Comparison of ENCODE assay signal across 32 cellular contexts in the genomic region with DNA sequence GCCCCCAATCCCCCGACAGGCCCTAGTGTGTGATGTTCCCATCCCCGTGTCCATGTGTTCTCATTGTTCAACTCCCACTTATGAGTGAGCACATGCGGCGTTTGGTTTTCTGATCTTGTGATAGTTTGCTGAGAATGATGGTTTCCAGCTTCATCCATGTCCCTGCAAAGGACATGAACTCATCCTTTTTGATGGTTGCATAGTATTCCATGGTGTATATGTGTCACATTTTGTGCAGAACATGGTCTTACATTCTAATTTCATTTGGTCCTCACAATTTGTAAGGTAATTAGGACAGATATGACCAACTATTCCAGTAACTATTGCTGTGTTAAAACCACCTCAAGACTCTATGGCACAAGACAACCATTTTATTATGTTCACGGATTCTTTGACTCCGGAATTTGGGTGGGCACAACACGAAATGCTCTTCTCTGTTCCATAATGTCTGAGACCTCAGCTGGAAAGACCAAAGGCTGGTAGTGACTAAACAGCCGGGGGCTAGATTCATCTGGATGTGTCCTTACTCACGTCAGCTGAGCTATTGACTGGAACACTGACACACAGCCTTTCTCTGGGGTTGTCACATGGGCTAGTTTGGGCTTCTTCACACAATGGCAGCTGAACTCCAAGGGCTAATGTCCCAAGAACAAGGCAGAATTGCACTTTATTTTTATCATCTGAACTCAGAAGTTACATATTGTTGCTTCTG.
"Had no signal": no experiment of that assay in that cellular context is flagged by ENCODE, and none has a peak within 500 bp of the region (broad histone marks: within the 10 kb centered on the region; RNA-seq: fewer than 3 reads in every experiment).

No MANE protein-coding gene starts in this region.

- H3K27me3 ChIP-seq: adrenal gland, body of pancreas, brain microvascular endothelial cell, breast epithelium had no signal

- H3K27ac ChIP-seq: adrenal gland, body of pancreas, brain microvascular endothelial cell, breast epithelium, WERI-Rb-1 had no signal

- H3K36me3 ChIP-seq: adrenal gland, brain microvascular endothelial cell, breast epithelium, WERI-Rb-1 had no signal

- H3K4me3 ChIP-seq: adrenal gland, body of pancreas, breast epithelium had no signal

- H3K9me3 Mint-ChIP-seq: activated CD4-positive, alpha-beta memory T cell treated with anti-CD3 and anti-CD28 coated beads, Interleukin-2, amount 10 ng/mL, durations not matched to agents 7 days and 5 days; activated CD4-positive, alpha-beta T cell treated with anti-CD3 and anti-CD28 coated beads, Interleukin-2, amount 10 ng/mL, durations not matched to agents 7 days and 5 days; activated naive CD4-positive, alpha-beta T cell treated with anti-CD3 and anti-CD28 coated beads, Interleukin-2, amount 10 ng/mL, durations not matched to agents 7 days and 5 days; activated naive CD4-positive, alpha-beta T cell treated with anti-CD3 and anti-CD28 coated beads, Interleukin-2, amount 50 U/mL, for 72 hours; activated naive CD8-positive, alpha-beta T cell treated with anti-CD3 and anti-CD28 coated beads for 36 hours; activated T-cell treated with anti-CD3 and anti-CD28 coated beads, Interleukin-2, amount 50 U/mL, for 4 hours; activated T-cell treated with anti-CD3 and anti-CD28 coated beads, Interleukin-2, amount 50 U/mL, for 72 hours; activated T-helper 1 cell treated with anti-CD3 and anti-CD28 coated beads, Interleukin-12 subunit alpha, Interleukin-12 subunit beta, Interleukin-2, Interleukin-4 antibody, amounts not matched to agents 30 ng/mL and 10 ng/mL and 1 ng/mL, durations not matched to agents 14 hours and 24 hours and 36 hours; activated T-helper 17 cell treated with anti-CD3 and anti-CD28 coated beads, Interleukin-2, amount 50 U/mL, for 72 hours had no signal

- DNase-seq: activated CD4-positive, alpha-beta memory T cell treated with anti-CD3 and anti-CD28 coated beads, Interleukin-2, amount 10 ng/mL, durations not matched to agents 7 days and 5 days; activated CD4-positive, alpha-beta T cell treated with anti-CD3 and anti-CD28 coated beads for 1 hour; activated CD4-positive, alpha-beta T cell treated with anti-CD3 and anti-CD28 coated beads for 36 hours; activated CD4-positive, alpha-beta T cell treated with anti-CD3 and anti-CD28 coated beads for 48 hours; activated CD4-positive, alpha-beta T cell treated with anti-CD3 and anti-CD28 coated beads, Interleukin-2, amount 10 ng/mL, durations not matched to agents 7 days and 5 days; activated CD4-positive, alpha-beta T cell treated with anti-CD3 and anti-CD28 coated beads, Interleukin-2, amount 50 U/mL, for 48 hours; activated CD4-positive, CD25-positive, alpha-beta regulatory T cell; activated CD8-positive, alpha-beta memory T cell treated with anti-CD3 and anti-CD28 coated beads, Interleukin-2, amount 50 U/mL, for 4 hours; activated effector memory CD4-positive, alpha-beta T cell treated with anti-CD3 and anti-CD28 coated beads, Interleukin-2, amount 50 U/mL, for 16 hours; activated gamma-delta T cell treated with Interleukin-2 at 50 U/mL for 16 hours; activated naive CD4-positive, alpha-beta T cell treated with anti-CD3 and anti-CD28 coated beads, Interleukin-2, amount 10 ng/mL, durations not matched to agents 7 days and 5 days; activated naive CD4-positive, alpha-beta T cell treated with Interleukin-2 at 50 U/mL for 16 hours; activated naive CD8-positive, alpha-beta T cell treated with anti-CD3 and anti-CD28 coated beads for 36 hours; activated T-cell treated with anti-CD3 and anti-CD28 coated beads for 4 hours; activated T-cell treated with anti-CD3 and anti-CD28 coated beads, Interleukin-2, amount 50 U/mL, for 1 hour; activated T-cell treated with anti-CD3 and anti-CD28 coated beads, Interleukin-2, amount 50 U/mL, for 4 hours; activated T-cell treated with anti-CD3 and anti-CD28 coated beads, Interleukin-2, amount 50 U/mL, for 72 hours; adrenal gland; amniotic stem cell; aorta; body of pancreas; brain microvascular endothelial cell; central memory CD4-positive, alpha-beta T cell; T-cell; T-helper 17 cell; T1000; WERI-Rb-1 had no signal

- H3K36me3 Mint-ChIP-seq: activated naive CD4-positive, alpha-beta T cell treated with anti-CD3 and anti-CD28 coated beads, Interleukin-2, amount 10 ng/mL, durations not matched to agents 7 days and 5 days; activated naive CD8-positive, alpha-beta T cell treated with anti-CD3 and anti-CD28 coated beads for 36 hours; T-cell had no signal

- H3K4me1 ChIP-seq: adrenal gland, breast epithelium had no signal

- H3K4me1 Mint-ChIP-seq: activated CD4-positive, alpha-beta memory T cell treated with anti-CD3 and anti-CD28 coated beads, Interleukin-2, amount 10 ng/mL, durations not matched to agents 7 days and 5 days; activated CD4-positive, alpha-beta T cell treated with anti-CD3 and anti-CD28 coated beads for 36 hours; activated CD4-positive, alpha-beta T cell treated with anti-CD3 and anti-CD28 coated beads, Interleukin-2, amount 10 ng/mL, durations not matched to agents 7 days and 5 days; activated naive CD4-positive, alpha-beta T cell treated with anti-CD3 and anti-CD28 coated beads, Interleukin-2, amount 10 ng/mL, durations not matched to agents 7 days and 5 days; activated naive CD8-positive, alpha-beta T cell treated with anti-CD3 and anti-CD28 coated beads for 36 hours; activated T-helper 17 cell treated with anti-CD3 and anti-CD28 coated beads, Interleukin-2, amount 50 U/mL, for 72 hours; T-cell; T-helper 17 cell had no signal

- H3K27ac Mint-ChIP-seq: activated CD4-positive, alpha-beta memory T cell treated with anti-CD3 and anti-CD28 coated beads, Interleukin-2, amount 10 ng/mL, durations not matched to agents 7 days and 5 days; activated CD4-positive, alpha-beta T cell treated with anti-CD3 and anti-CD28 coated beads for 36 hours; activated CD4-positive, alpha-beta T cell treated with anti-CD3 and anti-CD28 coated beads, Interleukin-2, amount 10 ng/mL, durations not matched to agents 7 days and 5 days; activated naive CD4-positive, alpha-beta T cell treated with anti-CD3 and anti-CD28 coated beads, Interleukin-2, amount 10 ng/mL, durations not matched to agents 7 days and 5 days; activated naive CD4-positive, alpha-beta T cell treated with anti-CD3 and anti-CD28 coated beads, Interleukin-2, amount 50 U/mL, for 72 hours; activated naive CD8-positive, alpha-beta T cell treated with anti-CD3 and anti-CD28 coated beads for 36 hours; activated T-cell treated with anti-CD3 and anti-CD28 coated beads, Interleukin-2, amount 50 U/mL, for 72 hours; activated T-helper 1 cell treated with anti-CD3 and anti-CD28 coated beads, Interleukin-12 subunit alpha, Interleukin-12 subunit beta, Interleukin-2, Interleukin-4 antibody, amounts not matched to agents 30 ng/mL and 10 ng/mL and 1 ng/mL, durations not matched to agents 14 hours and 24 hours and 36 hours; activated T-helper 17 cell treated with anti-CD3 and anti-CD28 coated beads, Interleukin-2, amount 50 U/mL, for 72 hours; T-cell; T-helper 17 cell; WTC11 had no signal

- H3K4me3 Mint-ChIP-seq: activated CD4-positive, alpha-beta memory T cell treated with anti-CD3 and anti-CD28 coated beads, Interleukin-2, amount 10 ng/mL, durations not matched to agents 7 days and 5 days; activated CD4-positive, alpha-beta T cell treated with anti-CD3 and anti-CD28 coated beads for 36 hours; activated CD4-positive, alpha-beta T cell treated with anti-CD3 and anti-CD28 coated beads, Interleukin-2, amount 10 ng/mL, durations not matched to agents 7 days and 5 days; activated naive CD4-positive, alpha-beta T cell treated with anti-CD3 and anti-CD28 coated beads, Interleukin-2, amount 10 ng/mL, durations not matched to agents 7 days and 5 days; activated naive CD8-positive, alpha-beta T cell treated with anti-CD3 and anti-CD28 coated beads for 36 hours; activated T-cell treated with anti-CD3 and anti-CD28 coated beads, Interleukin-2, amount 50 U/mL, for 4 hours; activated T-cell treated with anti-CD3 and anti-CD28 coated beads, Interleukin-2, amount 50 U/mL, for 72 hours; activated T-helper 1 cell treated with anti-CD3 and anti-CD28 coated beads, Interleukin-12 subunit alpha, Interleukin-12 subunit beta, Interleukin-2, Interleukin-4 antibody, amounts not matched to agents 30 ng/mL and 10 ng/mL and 1 ng/mL, durations not matched to agents 14 hours and 24 hours and 36 hours; activated T-helper 17 cell treated with anti-CD3 and anti-CD28 coated beads, Interleukin-2, amount 50 U/mL, for 72 hours; T-cell; T-helper 17 cell; WTC11 had no signal

- H3K9me3 ChIP-seq: adrenal gland, body of pancreas, breast epithelium had no signal
